ENCODE assay signal across 15 cellular contexts in genomic region chr11:130769782-130770565, GRCh38.
"Had no signal": no experiment of that assay in that cellular context is flagged by ENCODE, and none has a peak within 500 bp of the region (broad histone marks: within the 10 kb centered on the region; RNA-seq: fewer than 3 reads in every experiment).

No MANE protein-coding gene starts in this region.

- H3K4me1 ChIP-seq: body of pancreas, pancreas had no signal

- H3K9me3 Mint-ChIP-seq: activated CD4-positive, alpha-beta memory T cell treated with anti-CD3 and anti-CD28 coated beads, Interleukin-2, amount 10 ng/mL, durations not matched to agents 7 days and 5 days; activated naive CD8-positive, alpha-beta T cell treated with anti-CD3 and anti-CD28 coated beads, Interleukin-2, amount 50 U/mL, for 24 hours; central memory CD8-positive, alpha-beta T cell; dendritic cell treated with granulocyte-macrophage colony-stimulating factor and Interleukin-4, amounts not matched to agents 40 ng/mL and 50 ng/mL, for 4 days; T-helper 2 cell treated with Interferon-gamma antibody and Interleukin-4, amounts not matched to agents 5 μg/mL and 100 μg/mL, for 36 hours had no signal

- H3K36me3 Mint-ChIP-seq: mesothelial cell of epicardium had no signal

- DNase-seq: activated CD4-positive, alpha-beta memory T cell treated with anti-CD3 and anti-CD28 coated beads, Interleukin-2, amount 10 ng/mL, durations not matched to agents 7 days and 5 days; activated CD4-positive, alpha-beta T cell treated with anti-CD3 and anti-CD28 coated beads for 1 hour; activated CD8-positive, alpha-beta memory T cell treated with anti-CD3 and anti-CD28 coated beads, Interleukin-2, amount 50 U/mL, for 4 hours; activated naive CD4-positive, alpha-beta T cell treated with Interleukin-2 at 50 U/mL for 16 hours; activated naive CD8-positive, alpha-beta T cell treated with anti-CD3 and anti-CD28 coated beads, Interleukin-2, amount 50 U/mL, for 24 hours; body of pancreas; erythroblast; left ventricle myocardium inferior; pancreas had no signal

- H3K27ac ChIP-seq: body of pancreas, left ventricle myocardium inferior, pancreas, tibial nerve, vagina had no signal

- H3K27me3 Mint-ChIP-seq: activated naive CD8-positive, alpha-beta T cell treated with anti-CD3 and anti-CD28 coated beads, Interleukin-2, amount 50 U/mL, for 24 hours; central memory CD8-positive, alpha-beta T cell; dendritic cell treated with granulocyte-macrophage colony-stimulating factor and Interleukin-4, amounts not matched to agents 40 ng/mL and 50 ng/mL, for 4 days had no signal

- ATAC-seq: activated naive CD8-positive, alpha-beta T cell treated with anti-CD3 and anti-CD28 coated beads, Interleukin-2, amount 50 U/mL, for 24 hours; body of pancreas; pancreas had no signal

- H3K27ac Mint-ChIP-seq: activated CD4-positive, alpha-beta memory T cell treated with anti-CD3 and anti-CD28 coated beads, Interleukin-2, amount 10 ng/mL, durations not matched to agents 7 days and 5 days; activated naive CD8-positive, alpha-beta T cell treated with anti-CD3 and anti-CD28 coated beads, Interleukin-2, amount 50 U/mL, for 24 hours; dendritic cell treated with granulocyte-macrophage colony-stimulating factor and Interleukin-4, amounts not matched to agents 40 ng/mL and 50 ng/mL, for 4 days; mesothelial cell of epicardium; T-helper 2 cell treated with Interferon-gamma antibody and Interleukin-4, amounts not matched to agents 5 μg/mL and 100 μg/mL, for 36 hours had no signal

- H3K27me3 ChIP-seq: body of pancreas, pancreas, tibial nerve, vagina had no signal

- H3K4me3 Mint-ChIP-seq: activated CD4-positive, alpha-beta memory T cell treated with anti-CD3 and anti-CD28 coated beads, Interleukin-2, amount 10 ng/mL, durations not matched to agents 7 days and 5 days; activated naive CD8-positive, alpha-beta T cell treated with anti-CD3 and anti-CD28 coated beads, Interleukin-2, amount 50 U/mL, for 24 hours; central memory CD8-positive, alpha-beta T cell; dendritic cell treated with granulocyte-macrophage colony-stimulating factor and Interleukin-4, amounts not matched to agents 40 ng/mL and 50 ng/mL, for 4 days; mesothelial cell of epicardium; T-helper 2 cell treated with Interferon-gamma antibody and Interleukin-4, amounts not matched to agents 5 μg/mL and 100 μg/mL, for 36 hours had no signal

- H3K36me3 ChIP-seq: left ventricle myocardium inferior, pancreas, tibial nerve, vagina had no signal

- H3K9me3 ChIP-seq: body of pancreas, pancreas, tibial nerve, vagina had no signal

- H3K4me3 ChIP-seq: body of pancreas, left ventricle myocardium inferior, pancreas, tibial nerve, vagina had no signal
